Comparison of ENCODE assay signal across 10 cellular contexts in the genomic region with DNA sequence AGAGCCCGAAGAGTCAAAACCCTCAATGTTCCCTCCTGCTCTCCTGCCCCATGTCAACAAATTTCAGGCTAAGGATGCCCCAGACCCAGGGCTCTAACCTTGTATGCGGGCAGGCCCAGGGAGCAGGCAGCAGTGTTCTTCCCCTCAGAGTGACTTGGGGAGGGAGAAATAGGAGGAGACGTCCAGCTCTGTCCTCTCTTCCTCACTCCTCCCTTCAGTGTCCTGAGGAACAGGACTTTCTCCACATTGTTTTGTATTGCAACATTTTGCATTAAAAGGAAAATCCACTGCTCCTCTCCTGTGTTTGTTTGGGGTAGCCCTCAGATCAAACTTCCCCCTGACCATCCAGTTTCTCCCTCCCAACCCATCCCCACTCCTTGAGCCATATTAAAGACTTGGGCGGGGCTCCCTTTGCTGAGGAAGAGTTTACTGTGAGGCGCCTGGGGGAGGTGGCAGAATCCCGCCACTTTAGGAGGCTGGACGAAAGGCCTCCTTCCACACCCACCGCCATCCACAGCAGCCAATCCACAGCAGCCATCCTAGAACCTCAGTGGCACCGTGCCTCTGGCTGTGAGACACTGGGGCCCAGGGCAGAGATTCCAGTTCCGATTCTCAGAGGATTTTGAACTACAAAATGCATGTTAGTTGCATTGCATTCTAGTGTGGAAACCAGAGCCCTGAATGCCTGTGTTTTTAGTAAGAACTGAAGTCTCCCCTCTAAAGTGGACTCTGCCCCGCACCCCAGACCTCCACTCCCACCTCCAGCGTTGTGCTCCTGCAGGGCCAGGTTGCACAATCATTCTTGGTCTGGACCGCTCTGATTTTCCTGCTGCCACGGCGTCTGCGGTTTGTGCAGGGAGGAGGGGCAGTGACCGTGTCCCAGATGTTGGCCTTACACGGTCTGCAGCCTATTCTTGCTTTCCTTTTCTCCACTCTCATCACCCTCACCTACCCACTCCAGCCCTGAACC. TPM values are rescaled to one million over a fixed set of nuclear protein-coding genes. Genes with fewer than 3 reads are reported as not detected.
A peak's percentile ranks its signal among the peaks of the same experiment; 100 is the strongest.
DNase-seq lines count a peak whose midpoint lies in the region; ATAC-seq and TF ChIP-seq lines count a peak whose summit lies in the region.
"Had no signal": no experiment of that assay in that cellular context is flagged by ENCODE, and none has a peak within 500 bp of the region (broad histone marks: within the 10 kb centered on the region; RNA-seq: fewer than 3 reads in every experiment).

No MANE protein-coding gene starts in this region.

- TF ChIP-seq CTCF in RWPE1 (conservative IDR thresholded peaks at IDR 0.05; ENCODE audit: low read depth): no peak

- peaks cover 3% of the 10 kb centered on the region for H3K36me3 ChIP-seq in CD4-positive, CD25-positive, alpha-beta regulatory T cell (ENCODE audit: control insufficient read depth, insufficient read depth, low read length)

- ATAC-seq in CD4-positive, CD25-positive, alpha-beta regulatory T cell (ENCODE audit: low read depth in 2 of 2): no peak
- ATAC-seq in HG02623 (IDR thresholded peaks at IDR 0.05; ENCODE audit: unreplicated experiment) (no peak), HG03354 (IDR thresholded peaks at IDR 0.05; ENCODE audit: poor library complexity, severe bottlenecking, unreplicated experiment) (no peak)

- POLR2A ChIA-PET in RWPE1 (lab: Yijun Ruan, JAX; ENCODE audit: low non-redundant PET): no interaction called here

- peaks cover 0 to 16% (median 12%) of the 10 kb centered on the region in 4 donors for H3K4me1 Mint-ChIP-seq in CD4-positive, CD25-positive, alpha-beta regulatory T cell

- no peaks in the 10 kb centered on the region for H3K4me1 ChIP-seq in CD4-positive, CD25-positive, alpha-beta regulatory T cell (ENCODE audit: control insufficient read depth, insufficient read depth, low read length, poor library complexity, severe bottlenecking)

- H3K9me3 Mint-ChIP-seq in CD4-positive, CD25-positive, alpha-beta regulatory T cell: peaks cover 0 to 3% (median 0%) of the 10 kb centered on the region in 7 donors

- peak overlapping the region in 2 of 3 donors; percentile 60 to 76 for H3K27ac Mint-ChIP-seq in CD4-positive, CD25-positive, alpha-beta regulatory T cell

- H3K4me3 Mint-ChIP-seq in CD4-positive, CD25-positive, alpha-beta regulatory T cell: no peak overlapping the region

- no peaks in the 10 kb centered on the region for H3K27me3 Mint-ChIP-seq in CD4-positive, CD25-positive, alpha-beta regulatory T cell

- no peak overlapping the region for H3K27ac ChIP-seq in CD4-positive, CD25-positive, alpha-beta regulatory T cell (ENCODE audit: insufficient read depth, low read length, poor library complexity, severe bottlenecking)
- 0 out of 2 replicates have a peak overlapping the region, but pooled peaks have one; percentile 19 for H3K27ac ChIP-seq in RWPE1

- no peaks in the 10 kb centered on the region for H3K9me3 ChIP-seq in CD4-positive, CD25-positive, alpha-beta regulatory T cell (ENCODE audit: control insufficient read depth in 2 of 2, low read length in 2 of 2)

- H3K36me3 Mint-ChIP-seq in CD4-positive, CD25-positive, alpha-beta regulatory T cell: no peaks in the 10 kb centered on the region

- no peaks in the 10 kb centered on the region for H3K27me3 ChIP-seq in CD4-positive, CD25-positive, alpha-beta regulatory T cell (ENCODE audit: control insufficient read depth, insufficient read depth, low read length)

- no peak for DNase-seq in CD4-positive, CD25-positive, alpha-beta regulatory T cell
- no peak for DNase-seq in RWPE1 (ENCODE audit: low spot score)
- peak; percentile 84 for DNase-seq in fibroblast of the conjunctiva (ENCODE audit: low read depth)
- peak; percentile 30 for DNase-seq in pons (ENCODE audit: low spot score)
- DNase-seq in activated CD8-positive, alpha-beta memory T cell treated with anti-CD3 and anti-CD28 coated beads, Interleukin-2, amount 50 U/mL, for 48 hours: no peak
- no peak for DNase-seq in NCI-H446 (lab: John Stamatoyannopoulos, UW)
- DNase-seq: NCI-H1417 treated with DMSO at 0.1 percent for 48 hours; stimulated activated CD4-positive, alpha-beta T cell treated with anti-CD3 and anti-CD28 coated beads, Interleukin-4, amount 100 ng/mL, for 1 hour had no signal

- CTCF ChIA-PET in RWPE1 (lab: Yijun Ruan, JAX): interaction anchor here (0.7 kb wide), 1 partner anchor 877 kb away, joined by 6 read pairs; no protein-coding TSS in a partner anchor

- no peak overlapping the region for H3K4me3 ChIP-seq in CD4-positive, CD25-positive, alpha-beta regulatory T cell (ENCODE audit: low read depth, low read length)

RNA-seq across cellular contexts. Expression of gene OLFML3, which starts 3.0 kb away (rescaled TPM):
- 0.64 TPM for total RNA-seq in CD4-positive, CD25-positive, alpha-beta regulatory T cell
- not detected for polyA plus RNA-seq in CD4-positive, CD25-positive, alpha-beta regulatory T cell

RNA-seq across cellular contexts. Expression of gene HIPK1, which starts 53.1 kb away (rescaled TPM):
- 189 TPM for total RNA-seq in CD4-positive, CD25-positive, alpha-beta regulatory T cell
- 10 to 100 TPM in 2 of 4 donors, 1 to 10 TPM in 2; 8.6 to 12.5 (median 11.0) TPM for polyA plus RNA-seq in CD4-positive, CD25-positive, alpha-beta regulatory T cell

Comparison
In these comparisons a context has a peak if more than half of its experiments do, and no peak if none do; other contexts are left out.
1. DNase-seq: peak in fibroblast of the conjunctiva (single experiment) and pons (single experiment); none in CD4-positive, CD25-positive, alpha-beta regulatory T cell (0 of 3), RWPE1 (single experiment), activated CD8-positive, alpha-beta memory T cell treated with anti-CD3 and anti-CD28 coated beads, Interleukin-2, amount 50 U/mL, for 48 hours (single experiment) and NCI-H446 (0 of 2).